ENCODE assay signal across 1 cellular context in the genomic region with DNA sequence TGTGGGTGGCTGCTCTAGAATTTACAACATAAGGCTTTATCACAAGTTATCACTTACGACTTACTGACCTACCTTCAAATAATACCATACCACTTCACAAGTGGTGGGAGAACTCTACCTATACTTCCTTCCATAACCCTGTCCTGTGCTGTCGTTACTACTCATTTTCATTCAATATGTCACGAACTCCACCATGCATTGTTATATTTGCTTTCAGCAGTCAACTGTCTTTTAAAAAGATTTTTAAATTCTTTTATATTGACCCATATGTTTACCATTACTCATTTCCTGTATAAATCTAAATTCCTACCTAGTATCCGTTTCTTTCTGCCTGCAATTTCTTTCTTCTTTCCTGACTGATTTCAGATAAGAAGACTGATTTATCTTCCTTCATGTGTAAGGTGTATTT.
TF ChIP-seq lines count a peak whose summit lies in the region.

No MANE protein-coding gene starts in this region.

TF ChIP-seq in SK-N-SH, 30 proteins besides CTCF, POLR2A, EP300 and RAD21 (continued from another document):
- TF ChIP-seq NRF1 (IDR thresholded peaks at IDR 0.05; ENCODE audit: low read depth, low read length) (no peak), SMC3 (IDR thresholded peaks at IDR 0.05; ENCODE audit: low read depth, low read length) (no peak)
- TF ChIP-seq, protein P1, sequence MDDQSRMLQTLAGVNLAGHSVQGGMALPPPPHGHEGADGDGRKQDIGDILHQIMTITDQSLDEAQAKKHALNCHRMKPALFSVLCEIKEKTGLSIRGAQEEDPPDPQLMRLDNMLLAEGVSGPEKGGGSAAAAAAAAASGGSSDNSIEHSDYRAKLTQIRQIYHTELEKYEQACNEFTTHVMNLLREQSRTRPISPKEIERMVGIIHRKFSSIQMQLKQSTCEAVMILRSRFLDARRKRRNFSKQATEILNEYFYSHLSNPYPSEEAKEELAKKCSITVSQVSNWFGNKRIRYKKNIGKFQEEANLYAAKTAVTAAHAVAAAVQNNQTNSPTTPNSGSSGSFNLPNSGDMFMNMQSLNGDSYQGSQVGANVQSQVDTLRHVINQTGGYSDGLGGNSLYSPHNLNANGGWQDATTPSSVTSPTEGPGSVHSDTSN (IDR thresholded peaks at IDR 0.05) = peak; percentile 73
- TF ChIP-seq, protein P2, sequence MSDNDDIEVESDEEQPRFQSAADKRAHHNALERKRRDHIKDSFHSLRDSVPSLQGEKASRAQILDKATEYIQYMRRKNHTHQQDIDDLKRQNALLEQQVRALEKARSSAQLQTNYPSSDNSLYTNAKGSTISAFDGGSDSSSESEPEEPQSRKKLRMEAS (IDR thresholded peaks at IDR 0.05; ENCODE audit: low read depth) = no peak
